8 cellular contexts compared by ENCODE assay signal in genomic region chr13:80030491-80030890, GRCh38.
A peak's percentile ranks its signal among the peaks of the same experiment; 100 is the strongest.
DNase-seq lines count a peak whose midpoint lies in the region; ATAC-seq, FAIRE-seq and TF ChIP-seq lines count a peak whose summit lies in the region.

No MANE protein-coding gene starts in this region.

- no peak for FAIRE-seq in RCC 7860 (lab: Jason Lieb, UNC)

- DNase-seq in KBM-7: peak; percentile 32
- DNase-seq in chondrocyte (ENCODE audit: low spot score): no peak
- no peak for DNase-seq in osteocyte (ENCODE audit: extremely low spot score, unreplicated experiment)
- no peak for DNase-seq in activated CD4-positive, alpha-beta T cell treated with anti-CD3 and anti-CD28 coated beads, Interleukin-2, amount 50 U/mL, for 1 hour
- DNase-seq in natural killer cell treated with Interleukin-12 subunit alpha and Interleukin-12 subunit beta and Interleukin-15 and Interleukin-18, amount 100 ng/mL, for 72 hours (ENCODE audit: low spot score): no peak
- no peak for DNase-seq in RCC 7860 (ENCODE audit: low spot score)

- TF ChIP-seq CTCF in chondrocyte (IDR thresholded peaks at IDR 0.05): peak; percentile 75
- peak; percentile 60 for TF ChIP-seq CTCF in osteocyte (IDR thresholded peaks at IDR 0.05)

- no peak overlapping the region for H3K27ac Mint-ChIP-seq in chondrocyte (ENCODE audit: unreplicated experiment)
- H3K27ac Mint-ChIP-seq in osteocyte (ENCODE audit: unreplicated experiment): peak overlapping the region; percentile 6
- H3K27ac Mint-ChIP-seq in natural killer cell treated with Interleukin-12 subunit alpha and Interleukin-12 subunit beta and Interleukin-15 and Interleukin-18, amount 100 ng/mL, for 72 hours: no peak overlapping the region

- in situ Hi-C loops in KBM-7 (cut with MboI; ENCODE audit: low pct_unique_long_range_greater_than_20kb, low sequenced_read_pairs): no loop called here

- H3K27me3 Mint-ChIP-seq in chondrocyte (ENCODE audit: low read depth) (no peaks in the 10 kb centered on the region), osteocyte (ENCODE audit: unreplicated experiment) (no peaks in the 10 kb centered on the region)
- peaks cover 0 to 2% of the 10 kb centered on the region in 2 donors for H3K27me3 Mint-ChIP-seq in natural killer cell treated with Interleukin-12 subunit alpha and Interleukin-12 subunit beta and Interleukin-15 and Interleukin-18, amount 100 ng/mL, for 72 hours

- H3K4me3 Mint-ChIP-seq in chondrocyte (ENCODE audit: unreplicated experiment) (no peak overlapping the region), osteocyte (ENCODE audit: unreplicated experiment) (no peak overlapping the region)
- no peak overlapping the region for H3K4me3 Mint-ChIP-seq in natural killer cell treated with Interleukin-12 subunit alpha and Interleukin-12 subunit beta and Interleukin-15 and Interleukin-18, amount 100 ng/mL, for 72 hours

- H3K9me3 Mint-ChIP-seq in chondrocyte (ENCODE audit: low read depth) (no peaks in the 10 kb centered on the region), osteocyte (ENCODE audit: unreplicated experiment) (no peaks in the 10 kb centered on the region)
- H3K9me3 Mint-ChIP-seq in natural killer cell treated with Interleukin-12 subunit alpha and Interleukin-12 subunit beta and Interleukin-15 and Interleukin-18, amount 100 ng/mL, for 72 hours: no peaks in the 10 kb centered on the region

- ATAC-seq in GM18511 (IDR thresholded peaks at IDR 0.05; ENCODE audit: unreplicated experiment) (peak; percentile 63), GM19035 (IDR thresholded peaks at IDR 0.05; ENCODE audit: unreplicated experiment) (no peak)
- no peak for ATAC-seq in natural killer cell treated with Interleukin-12 subunit alpha and Interleukin-12 subunit beta and Interleukin-15 and Interleukin-18, amount 100 ng/mL, for 72 hours

- H3K4me1 Mint-ChIP-seq in chondrocyte (ENCODE audit: low read depth): no peaks in the 10 kb centered on the region
- H3K4me1 Mint-ChIP-seq in osteocyte (ENCODE audit: unreplicated experiment): peaks cover 7% of the 10 kb centered on the region
- H3K4me1 Mint-ChIP-seq in natural killer cell treated with Interleukin-12 subunit alpha and Interleukin-12 subunit beta and Interleukin-15 and Interleukin-18, amount 100 ng/mL, for 72 hours (ENCODE audit: low read depth in 2 of 2): no peaks in the 10 kb centered on the region

- no peaks in the 10 kb centered on the region for H3K36me3 Mint-ChIP-seq in chondrocyte (ENCODE audit: low read depth)
- H3K36me3 Mint-ChIP-seq in osteocyte (ENCODE audit: unreplicated experiment): no peaks in the 10 kb centered on the region
- H3K36me3 Mint-ChIP-seq in natural killer cell treated with Interleukin-12 subunit alpha and Interleukin-12 subunit beta and Interleukin-15 and Interleukin-18, amount 100 ng/mL, for 72 hours: no peaks in the 10 kb centered on the region
